Comparison of ENCODE assay signal across 11 cellular contexts in the genomic region with DNA sequence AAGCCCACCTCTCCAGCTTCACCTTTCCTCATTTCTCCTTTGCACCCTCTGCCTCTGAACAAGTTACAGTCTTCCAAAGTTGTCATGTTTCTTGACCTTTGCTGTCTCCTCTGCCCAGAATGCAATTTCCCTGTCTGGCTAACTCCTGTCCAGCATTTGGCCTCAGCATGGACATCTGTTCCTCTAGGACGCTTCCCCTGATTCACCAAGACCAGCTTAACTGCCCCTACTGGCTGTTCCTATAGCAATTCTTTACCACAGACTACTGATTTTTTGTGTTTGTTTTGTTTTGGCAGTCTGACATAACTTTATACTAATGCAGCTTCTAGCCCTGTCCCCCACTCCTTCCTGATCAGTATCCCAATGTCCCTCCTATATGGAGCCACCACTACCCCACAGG. TPM values are rescaled to one million over a fixed set of nuclear protein-coding genes. Genes with fewer than 3 reads are reported as not detected.
DNase-seq lines count a peak whose midpoint lies in the region; ATAC-seq and TF ChIP-seq lines count a peak whose summit lies in the region.
"Had no signal": no experiment of that assay in that cellular context is flagged by ENCODE, and none has a peak within 500 bp of the region (broad histone marks: within the 10 kb centered on the region; RNA-seq: fewer than 3 reads in every experiment).

No MANE protein-coding gene starts in this region.

- no peak overlapping the region for H3K27ac ChIP-seq in fibroblast of lung (ENCODE audit: insufficient read depth, low read length)

- ATAC-seq in activated T-cell treated with anti-CD3 and anti-CD28 coated beads, Interleukin-2, amount 50 U/mL, for 72 hours (replicated peaks in 1 of 2) = no peak
- ATAC-seq in T-cell (replicated peaks in 1 of 4) = no peak
- no peak for ATAC-seq in stimulated activated naive B cell treated with anti-CD40 and anti-IgM and Interleukin-4, amounts not matched to agents 10 μg/mL and 1 μg/mL and 100 μg/mL, for 72 hours (replicated peaks)

- peaks cover 14% of the 10 kb centered on the region for H3K36me3 ChIP-seq in fibroblast of lung (ENCODE audit: control insufficient read depth, insufficient read depth, low read length)

- peak overlapping the region; percentile 78 to 83 for H3K4me3 Mint-ChIP-seq in activated T-cell treated with anti-CD3 and anti-CD28 coated beads, Interleukin-2, amount 50 U/mL, for 72 hours
- peak overlapping the region; percentile 78 to 81 (median 81) for H3K4me3 Mint-ChIP-seq in T-cell
- H3K4me3 Mint-ChIP-seq in stimulated activated naive B cell treated with anti-CD40 and anti-IgM and Interleukin-4, amounts not matched to agents 10 μg/mL and 1 μg/mL and 100 μg/mL, for 72 hours = peak overlapping the region in 1 of 2 donors; percentile 84

- H3K9me3 ChIP-seq in fibroblast of lung (ENCODE audit: control insufficient read depth, insufficient read depth, low read depth, low read length) = no peaks in the 10 kb centered on the region

- TF ChIP-seq CTCF in fibroblast of lung (conservative IDR thresholded peaks at IDR 0.05 in 1 of 2, IDR thresholded peaks at IDR 0.05 in 1 of 2; ENCODE audit: low read depth in 1 of 2, low read length in 2 of 2) = peak in 1 of 2 donors; percentile 2

- CTCF ChIA-PET in T-cell (lab: Charles Lee) = interaction anchor here (0.6 to 4.8 kb wide), 12 partner anchors 9 to 1101 kb away, joined by 3 to 73 read pairs (median 11); a partner anchor contains a TSS

- peaks cover 0 to 1% of the 10 kb centered on the region in 2 donors for H3K36me3 Mint-ChIP-seq in activated T-cell treated with anti-CD3 and anti-CD28 coated beads, Interleukin-2, amount 50 U/mL, for 72 hours (ENCODE audit: insufficient read depth in 2 of 2)
- H3K36me3 Mint-ChIP-seq in T-cell = peaks cover 7% of the 10 kb centered on the region
- H3K36me3 Mint-ChIP-seq in stimulated activated naive B cell treated with anti-CD40 and anti-IgM and Interleukin-4, amounts not matched to agents 10 μg/mL and 1 μg/mL and 100 μg/mL, for 72 hours = peaks cover 9 to 16% of the 10 kb centered on the region in 2 donors

- DNase-seq in activated T-cell treated with anti-CD3 and anti-CD28 coated beads, Interleukin-2, amount 50 U/mL, for 72 hours = no peak
- no peak for DNase-seq in activated T-cell treated with anti-CD3 and anti-CD28 coated beads, Interleukin-2, amount 50 U/mL, for 48 hours
- no peak for DNase-seq in T-cell
- DNase-seq in fibroblast of lung (ENCODE audit: low read depth in 2 of 2) = peak; percentile 12 to 24
- no peak for DNase-seq in stimulated activated naive B cell treated with anti-CD40 and anti-IgM and Interleukin-4, amounts not matched to agents 10 μg/mL and 1 μg/mL and 100 μg/mL, for 72 hours
- DNase-seq in NCI-H1694 treated with DMSO at 0.1 percent for 48 hours (lab: John Stamatoyannopoulos, UW) = no peak
- DNase-seq in NCI-H2196 (lab: John Stamatoyannopoulos, UW; ENCODE audit: unreplicated experiment) = no peak
- DNase-seq in NCI-H1417 (lab: John Stamatoyannopoulos, UW) = no peak
- DNase-seq: NCI-H524; stimulated activated CD4-positive, alpha-beta T cell treated with anti-CD3 and anti-CD28 coated beads, Interleukin-2, amount 100 ng/mL, for 24 hours; substantia nigra had no signal

- H3K27me3 ChIP-seq in fibroblast of lung (ENCODE audit: control insufficient read depth, insufficient read depth, low read length) = no peaks in the 10 kb centered on the region

- no peaks in the 10 kb centered on the region for H3K79me2 ChIP-seq in fibroblast of lung (ENCODE audit: control insufficient read depth, insufficient read depth, low read length)

- H3K4me2 ChIP-seq in fibroblast of lung (ENCODE audit: extremely low read depth, insufficient read depth, low read length) = no peak overlapping the region

- no peaks in the 10 kb centered on the region for H4K20me1 ChIP-seq in fibroblast of lung (ENCODE audit: control insufficient read depth, extremely low read depth, insufficient read depth, low read length)

- no peak overlapping the region for H3K4me3 ChIP-seq in fibroblast of lung (replicated peaks in 1 of 4; ENCODE audit: control extremely low read depth in 1 of 4, insufficient read depth in 1 of 4, low read depth in 3 of 4, low read length in 4 of 4)

- no peak overlapping the region for H3K9ac ChIP-seq in fibroblast of lung (ENCODE audit: insufficient read depth, low read length)

- H3K4me1 Mint-ChIP-seq in activated T-cell treated with anti-CD3 and anti-CD28 coated beads, Interleukin-2, amount 50 U/mL, for 72 hours (ENCODE audit: low read depth) = peaks cover 34% of the 10 kb centered on the region
- H3K4me1 Mint-ChIP-seq in T-cell = peaks cover 34 to 37% (median 35%) of the 10 kb centered on the region in 3 donors
- H3K4me1 Mint-ChIP-seq in stimulated activated naive B cell treated with anti-CD40 and anti-IgM and Interleukin-4, amounts not matched to agents 10 μg/mL and 1 μg/mL and 100 μg/mL, for 72 hours = peaks cover 27 to 32% of the 10 kb centered on the region in 2 donors

- H3K4me1 ChIP-seq in fibroblast of lung (ENCODE audit: control insufficient read depth, extremely low read depth, insufficient read depth, low read length) = no peaks in the 10 kb centered on the region

- POLR2A ChIA-PET in T-cell (lab: Charles Lee) = interaction anchor here (0.6 to 1.7 kb wide), 9 partner anchors 10 to 658 kb away, joined by 3 to 30 read pairs (median 6); no protein-coding TSS in a partner anchor

- H2AFZ ChIP-seq in fibroblast of lung (ENCODE audit: low read length) = no peak overlapping the region

- no peaks in the 10 kb centered on the region for H3K27me3 Mint-ChIP-seq in activated T-cell treated with anti-CD3 and anti-CD28 coated beads, Interleukin-2, amount 50 U/mL, for 72 hours (ENCODE audit: low read depth)
- no peaks in the 10 kb centered on the region for H3K27me3 Mint-ChIP-seq in T-cell
- H3K27me3 Mint-ChIP-seq in stimulated activated naive B cell treated with anti-CD40 and anti-IgM and Interleukin-4, amounts not matched to agents 10 μg/mL and 1 μg/mL and 100 μg/mL, for 72 hours = no peaks in the 10 kb centered on the region

- H3K27ac Mint-ChIP-seq in activated T-cell treated with anti-CD3 and anti-CD28 coated beads, Interleukin-2, amount 50 U/mL, for 72 hours = peak overlapping the region; percentile 10
- peak overlapping the region; percentile 91 to 95 for H3K27ac Mint-ChIP-seq in T-cell
- H3K27ac Mint-ChIP-seq in stimulated activated naive B cell treated with anti-CD40 and anti-IgM and Interleukin-4, amounts not matched to agents 10 μg/mL and 1 μg/mL and 100 μg/mL, for 72 hours = peak overlapping the region; percentile 57

- H3K9me3 Mint-ChIP-seq in activated T-cell treated with anti-CD3 and anti-CD28 coated beads, Interleukin-2, amount 50 U/mL, for 72 hours = no peaks in the 10 kb centered on the region
- H3K9me3 Mint-ChIP-seq in T-cell = no peaks in the 10 kb centered on the region
- no peaks in the 10 kb centered on the region for H3K9me3 Mint-ChIP-seq in stimulated activated naive B cell treated with anti-CD40 and anti-IgM and Interleukin-4, amounts not matched to agents 10 μg/mL and 1 μg/mL and 100 μg/mL, for 72 hours

RNA-seq across cellular contexts. Expression of a gene that starts 13.4 kb away (rescaled TPM):
- 100 to 1,000 TPM; 114 to 121 TPM for total RNA-seq in activated T-cell treated with anti-CD3 and anti-CD28 coated beads, Interleukin-2, amount 50 U/mL, for 72 hours
- total RNA-seq in T-cell (100 to 1,000 TPM in 2 of 5 donors, 10 to 100 TPM in 3; 65.5 to 167 (median 72.9) TPM), fibroblast of lung (50.1 and 67.0 TPM in 2 replicates)
- polyA plus RNA-seq in fibroblast of lung = 33.4 and 35.2 TPM in 2 replicates
- polyA plus RNA-seq in fibroblast of lung (2012) = 57.9 and 66.9 TPM in 2 replicates
- polyA minus RNA-seq in fibroblast of lung (ENCODE audit: low replicate concordance) = 67.2 and 135 TPM in 2 replicates

RNA-seq across cellular contexts. Expression of a gene that starts 14.2 kb away (rescaled TPM):
- total RNA-seq in activated T-cell treated with anti-CD3 and anti-CD28 coated beads, Interleukin-2, amount 50 U/mL, for 72 hours = 10 to 100 TPM; 23.0 to 31.8 TPM
- total RNA-seq in T-cell (10 to 100 TPM; 12.8 to 22.1 (median 19.7) TPM), fibroblast of lung (5.1 and 6.6 TPM in 2 replicates)
- 19.0 and 23.2 TPM in 2 replicates for polyA plus RNA-seq in fibroblast of lung
- polyA plus RNA-seq in fibroblast of lung (2012) = 11.1 and 12.7 TPM in 2 replicates
- polyA minus RNA-seq in fibroblast of lung (ENCODE audit: low replicate concordance) = 29.1 and 35.8 TPM in 2 replicates

RNA-seq across cellular contexts. Expression of a gene that starts 28.3 kb away (rescaled TPM):
- total RNA-seq in activated T-cell treated with anti-CD3 and anti-CD28 coated beads, Interleukin-2, amount 50 U/mL, for 72 hours = 10 to 100 TPM; 64.6 to 68.1 TPM
- total RNA-seq in T-cell = 10 to 100 TPM; 61.1 to 89.9 (median 73.8) TPM
- total RNA-seq in fibroblast of lung = 35.5 and 37.2 TPM in 2 replicates
- 49.2 and 62.6 TPM in 2 replicates for polyA plus RNA-seq in fibroblast of lung
- polyA plus RNA-seq in fibroblast of lung (2012) = 74.7 and 79.2 TPM in 2 replicates
- 81.9 and 133 TPM in 2 replicates for polyA minus RNA-seq in fibroblast of lung (ENCODE audit: low replicate concordance)

RNA-seq across cellular contexts. Expression of a gene that starts 53.6 kb away (rescaled TPM):
- total RNA-seq in activated T-cell treated with anti-CD3 and anti-CD28 coated beads, Interleukin-2, amount 50 U/mL, for 72 hours = 100 to 1,000 TPM; 713 to 829 TPM
- total RNA-seq in T-cell (1,000 to 10,000 TPM; 1,114 to 1,417 (median 1,253) TPM), fibroblast of lung (213 and 254 TPM in 2 replicates)
- polyA plus RNA-seq in fibroblast of lung = 115 and 183 TPM in 2 replicates
- polyA plus RNA-seq in fibroblast of lung (2012) = 135 and 197 TPM in 2 replicates
- 120 and 170 TPM in 2 replicates for polyA minus RNA-seq in fibroblast of lung (ENCODE audit: low replicate concordance)

Comparison
In these comparisons a context has a peak if more than half of its experiments do, and no peak if none do; other contexts are left out.
1. DNase-seq: peak in fibroblast of lung (2 of 2); none in activated T-cell treated with anti-CD3 and anti-CD28 coated beads, Interleukin-2, amount 50 U/mL, for 72 hours (0 of 2), activated T-cell treated with anti-CD3 and anti-CD28 coated beads, Interleukin-2, amount 50 U/mL, for 48 hours (0 of 2), T-cell (0 of 34), stimulated activated naive B cell treated with anti-CD40 and anti-IgM and Interleukin-4, amounts not matched to agents 10 μg/mL and 1 μg/mL and 100 μg/mL, for 72 hours (single experiment), NCI-H1694 treated with DMSO at 0.1 percent for 48 hours (single experiment), NCI-H2196 (single experiment) and NCI-H1417 (0 of 3).
2. H3K27ac Mint-ChIP-seq: peak in every context shown above with its lines; median percentile 93 in T-cell; 57 in stimulated activated naive B cell treated with anti-CD40 and anti-IgM and Interleukin-4, amounts not matched to agents 10 μg/mL and 1 μg/mL and 100 μg/mL, for 72 hours; 10 in activated T-cell treated with anti-CD3 and anti-CD28 coated beads, Interleukin-2, amount 50 U/mL, for 72 hours.